ENCODE assay signal across 10 cellular contexts in the genomic region with DNA sequence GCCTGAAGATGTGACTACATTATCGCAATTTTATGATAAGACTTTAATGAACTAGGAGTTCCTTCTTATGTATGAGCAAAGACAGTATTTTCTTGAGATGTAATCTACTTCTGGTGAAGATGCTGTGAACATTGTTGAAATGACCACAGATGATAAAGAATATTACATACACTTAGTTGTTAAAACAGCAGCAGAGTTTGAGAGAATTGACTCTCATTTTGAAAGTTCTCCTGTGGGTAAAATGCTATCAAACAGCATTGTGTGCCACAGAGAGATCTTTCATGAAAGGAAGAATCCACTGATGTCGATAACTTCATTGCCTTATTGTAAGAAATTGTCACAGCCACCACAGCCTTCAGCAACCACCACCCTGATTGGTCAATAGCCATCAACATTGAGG. TPM values are rescaled to one million over a fixed set of nuclear protein-coding genes. Genes with fewer than 3 reads are reported as not detected.
"Had no signal": no experiment of that assay in that cellular context is flagged by ENCODE, and none has a peak within 500 bp of the region (broad histone marks: within the 10 kb centered on the region; RNA-seq: fewer than 3 reads in every experiment).

No MANE protein-coding gene starts in this region.

- H3K4me3 ChIP-seq: GM23248, GM23338, HAP-1 had no signal

- H3K27ac Mint-ChIP-seq: H9, HFFc6 had no signal

- H2AFZ ChIP-seq: GM23248, GM23338 had no signal

- FAIRE-seq: H54 had no signal

- H3K9ac ChIP-seq: GM23248 had no signal

- H3K9me3 Mint-ChIP-seq: HFFc6 had no signal

- H3K27ac ChIP-seq: GM23248 had no signal

- DNase-seq: GM23248, GOT3, H7, H9, HCEC 1CT, HFFc6 had no signal

- H3K4me2 ChIP-seq: GM23338 had no signal

- H3K4me1 ChIP-seq: HAP-1 had no signal

- H3K36me3 ChIP-seq: HAP-1 had no signal

- H3K4me3 Mint-ChIP-seq: GM23338, H9, HFFc6 had no signal

- ATAC-seq: GM23338, HCT116 had no signal

- H3K9me3 ChIP-seq: HAP-1 had no signal

RNA-seq across cellular contexts. Expression of gene FAM151B, which starts 8.0 kb away (rescaled TPM):
- total RNA-seq: GM23338, H7 had no signal
